1 cellular context compared by ENCODE assay signal in genomic region chr1:165857046-165857801, GRCh38.
A peak's percentile ranks its signal among the peaks of the same experiment; 100 is the strongest.
TF ChIP-seq lines count a peak whose summit lies in the region.

No MANE protein-coding gene starts in this region.

TF ChIP-seq in HepG2, 621 proteins besides CTCF, POLR2A, EP300 and RAD21 (continued from another document):
- TF ChIP-seq PRDM15 (CRISPR knock-in tag; IDR thresholded peaks at IDR 0.05) (no peak), ZNF574 (CRISPR knock-in tag; IDR thresholded peaks at IDR 0.05) (no peak), ZNF704 (CRISPR knock-in tag; IDR thresholded peaks at IDR 0.05; ENCODE audit: borderline replicate concordance) (no peak), HNRNPK (IDR thresholded peaks at IDR 0.05; ENCODE audit: low read depth, low read length, poor library complexity, severe bottlenecking) (no peak), ZNF276 (CRISPR knock-in tag; IDR thresholded peaks at IDR 0.05; ENCODE audit: low read depth) (no peak), ZNF24 (IDR thresholded peaks at IDR 0.05) (no peak), ATF4 (CRISPR knock-in tag; IDR thresholded peaks at IDR 0.05) (no peak), THAP8 (CRISPR knock-in tag; IDR thresholded peaks at IDR 0.05; ENCODE audit: borderline replicate concordance) (no peak), HOXA9 (CRISPR knock-in tag; IDR thresholded peaks at IDR 0.05; ENCODE audit: borderline replicate concordance) (no peak), KLF15 (CRISPR knock-in tag; IDR thresholded peaks at IDR 0.05; ENCODE audit: borderline replicate concordance) (no peak), TBX2 (CRISPR knock-in tag; IDR thresholded peaks at IDR 0.05; ENCODE audit: borderline replicate concordance) (no peak), WIZ (CRISPR knock-in tag; IDR thresholded peaks at IDR 0.05) (no peak), SALL1 (CRISPR knock-in tag; IDR thresholded peaks at IDR 0.05) (0 out of 2 replicates have a peak, but pooled peaks have one; percentile 37), JUNB (CRISPR knock-in tag; IDR thresholded peaks at IDR 0.05; ENCODE audit: borderline replicate concordance) (no peak), ELF4 (CRISPR knock-in tag; IDR thresholded peaks at IDR 0.05; ENCODE audit: borderline replicate concordance) (no peak), ZNF207 (IDR thresholded peaks at IDR 0.05; ENCODE audit: borderline replicate concordance) (no peak), ZNF720 (CRISPR knock-in tag; IDR thresholded peaks at IDR 0.05) (no peak), POGZ (CRISPR knock-in tag; IDR thresholded peaks at IDR 0.05) (no peak), GABPB1 (CRISPR knock-in tag; IDR thresholded peaks at IDR 0.05) (no peak), PHF8 (CRISPR knock-in tag; IDR thresholded peaks at IDR 0.05) (no peak), MAX (IDR thresholded peaks at IDR 0.05) (no peak), ATF7 (IDR thresholded peaks at IDR 0.05) (no peak), ATF7 (CRISPR knock-in tag; IDR thresholded peaks at IDR 0.05) (no peak), NR2C2 (CRISPR knock-in tag; IDR thresholded peaks at IDR 0.05; ENCODE audit: borderline replicate concordance) (no peak; the same call in 1 of the 2 replicates), FOSL2 (CRISPR knock-in tag; IDR thresholded peaks at IDR 0.05) (peak; percentile 64), TBP (CRISPR knock-in tag; IDR thresholded peaks at IDR 0.05) (no peak), ZNF350 (CRISPR knock-in tag; IDR thresholded peaks at IDR 0.05; ENCODE audit: borderline replicate concordance, low read depth) (no peak), ZNF784 (CRISPR knock-in tag; IDR thresholded peaks at IDR 0.05; ENCODE audit: borderline replicate concordance) (no peak), ZMAT5 (CRISPR knock-in tag; IDR thresholded peaks at IDR 0.05; ENCODE audit: borderline replicate concordance, low read depth) (no peak), FOXA3 (CRISPR knock-in tag; IDR thresholded peaks at IDR 0.05) (0 out of 2 replicates have a peak, but pooled peaks have one; percentile 30), FOXA1 (IDR thresholded peaks at IDR 0.05) (no peak), FOXA1 (CRISPR knock-in tag; IDR thresholded peaks at IDR 0.05) (0 out of 2 replicates have a peak, but pooled peaks have one; percentile 19), ZNF577 (CRISPR knock-in tag; IDR thresholded peaks at IDR 0.05; ENCODE audit: borderline replicate concordance, low read depth) (no peak), ZBTB38 (CRISPR knock-in tag; IDR thresholded peaks at IDR 0.05) (no peak), FUBP1 (CRISPR knock-in tag; IDR thresholded peaks at IDR 0.05; ENCODE audit: borderline replicate concordance) (no peak), MEIS2 (CRISPR knock-in tag; IDR thresholded peaks at IDR 0.05) (no peak), ZBTB39 (CRISPR knock-in tag; IDR thresholded peaks at IDR 0.05) (no peak)
